In genomic region chr2:241213567-241213966, GRCh38 we compare ENCODE assay signal across 22 cellular contexts.
"Had no signal": no experiment of that assay in that cellular context is flagged by ENCODE, and none has a peak within 500 bp of the region (broad histone marks: within the 10 kb centered on the region; RNA-seq: fewer than 3 reads in every experiment).

No MANE protein-coding gene starts in this region.

- H3K4me2 ChIP-seq: hepatocyte had no signal

- H2AFZ ChIP-seq: hepatocyte had no signal

- H3K4me3 ChIP-seq: coronary artery, dorsolateral prefrontal cortex, esophagus muscularis mucosa, gastroesophageal sphincter, heart left ventricle, hepatocyte, left ventricle myocardium inferior, lower lobe of right lung, mucosa of descending colon had no signal

- H3K9me3 Mint-ChIP-seq: immature natural killer cell, mesothelial cell of epicardium had no signal

- H3K36me3 ChIP-seq: esophagus muscularis mucosa, gastroesophageal sphincter, heart left ventricle, left ventricle myocardium inferior, lower lobe of right lung had no signal

- DNase-seq: dermis blood vessel endothelial cell; effector CD4-positive, alpha-beta T cell; effector memory CD4-positive, alpha-beta T cell; foreskin keratinocyte; heart left ventricle; hypothalamus; immature natural killer cell; islet precursor cell; kidney; kidney glomerular epithelial cell; left colon; left ventricle myocardium inferior; lower lobe of right lung; mesenchymal stem cell; mucosa of descending colon had no signal

- H3K4me3 Mint-ChIP-seq: immature natural killer cell, mesothelial cell of epicardium had no signal

- H3K9me3 ChIP-seq: esophagus muscularis mucosa, gastroesophageal sphincter, heart left ventricle, left ventricle myocardium inferior, lower lobe of right lung, mucosa of descending colon had no signal

- H3K36me3 Mint-ChIP-seq: immature natural killer cell, mesothelial cell of epicardium had no signal

- H3K27ac ChIP-seq: coronary artery, dorsolateral prefrontal cortex, esophagus muscularis mucosa, foreskin keratinocyte, gastroesophageal sphincter, heart left ventricle, hepatocyte, left ventricle myocardium inferior, lower lobe of right lung had no signal

- H3K27ac Mint-ChIP-seq: immature natural killer cell, mesothelial cell of epicardium had no signal

- H3K27me3 ChIP-seq: dorsolateral prefrontal cortex, esophagus muscularis mucosa, gastroesophageal sphincter, heart left ventricle had no signal

- ATAC-seq: foreskin keratinocyte, gastroesophageal sphincter, heart left ventricle, left colon, left lobe of liver, lower lobe of right lung, mucosa of descending colon had no signal
